Comparison of ENCODE assay signal across 8 cellular contexts in genomic region chr9:35691325-35691631, GRCh38. TPM values are rescaled to one million over a fixed set of nuclear protein-coding genes. Genes with fewer than 3 reads are reported as not detected.
DNase-seq lines count a peak whose midpoint lies in the region; ATAC-seq and TF ChIP-seq lines count a peak whose summit lies in the region.

No MANE protein-coding gene starts in this region.

- no peaks in the 10 kb centered on the region for H3K79me2 ChIP-seq in parathyroid adenoma

- no peak for TF ChIP-seq CTCF in GM06990 (IDR thresholded peaks at IDR 0.05; ENCODE audit: insufficient read depth, low read length, poor library complexity, severe bottlenecking)
- TF ChIP-seq CTCF in parathyroid adenoma (IDR thresholded peaks at IDR 0.05): no peak

- peak overlapping the region; percentile 94 for H2AFZ ChIP-seq in parathyroid adenoma

- DNase-seq in GM06990 (ENCODE audit: extremely low read depth, insufficient read length) (no peak), SJCRH30 (no peak), GF-D8 (lab: John Stamatoyannopoulos, UW) (no peak), LoVo (ENCODE audit: low spot score) (no peak), NCI-H526 treated with DMSO at 0.1 percent for 48 hours (lab: John Stamatoyannopoulos, UW) (no peak)

- H3K4me2 ChIP-seq in parathyroid adenoma (ENCODE audit: low read length): peak overlapping the region; percentile 99

- peak overlapping the region; percentile 97 for H3K27ac ChIP-seq in SJCRH30
- peak overlapping the region; percentile 69 for H3K27ac ChIP-seq in parathyroid adenoma

- H3K27me3 ChIP-seq in GM06990 (replicated peaks; ENCODE audit: control insufficient read depth, insufficient read depth, low read length) (no peaks in the 10 kb centered on the region), SJCRH30 (no peaks in the 10 kb centered on the region), parathyroid adenoma (ENCODE audit: control insufficient read depth, insufficient read depth, low read length) (no peaks in the 10 kb centered on the region)

- no peak overlapping the region for H3K9ac ChIP-seq in parathyroid adenoma

- H3K36me3 ChIP-seq in GM06990 (ENCODE audit: control insufficient read depth, insufficient read depth, low read length): peaks cover 3% of the 10 kb centered on the region
- H3K36me3 ChIP-seq in SJCRH30: peaks cover 13% of the 10 kb centered on the region
- H3K36me3 ChIP-seq in parathyroid adenoma (ENCODE audit: control insufficient read depth, insufficient read depth, low read length): no peaks in the 10 kb centered on the region

- ATAC-seq in esophagus mucosa: peak; percentile 4
- ATAC-seq in HG03521 (IDR thresholded peaks at IDR 0.05; ENCODE audit: unreplicated experiment): no peak

- no peaks in the 10 kb centered on the region for H3K9me3 ChIP-seq in SJCRH30 (replicated peaks)
- H3K9me3 ChIP-seq in parathyroid adenoma (ENCODE audit: control insufficient read depth, low read length): no peaks in the 10 kb centered on the region

- H3K4me1 ChIP-seq in SJCRH30 (peaks cover 13% of the 10 kb centered on the region), parathyroid adenoma (peaks cover 7% of the 10 kb centered on the region)

- H3K4me3 ChIP-seq in GM06990 (replicated peaks; ENCODE audit: low read depth, low read length): peak overlapping the region; percentile 71
- peak overlapping the region; percentile 98 for H3K4me3 ChIP-seq in SJCRH30
- peak overlapping the region; percentile 78 for H3K4me3 ChIP-seq in parathyroid adenoma (ENCODE audit: low read depth, low read length)

RNA-seq across cellular contexts. Expression of gene TPM2, which starts 1.6 kb away (rescaled TPM):
- total RNA-seq in SJCRH30 (2014; rRNA removed; shearing (Covaris generic)): 427 and 459 TPM in 2 replicates
- 31.2 TPM for total RNA-seq in esophagus mucosa

RNA-seq across cellular contexts. Expression of gene CA9, which starts 17.6 kb away (rescaled TPM):
- 2.5 and 3.2 TPM in 2 replicates for total RNA-seq in SJCRH30 (2014; rRNA removed; shearing (Covaris generic))
- 1.6 TPM for total RNA-seq in esophagus mucosa

RNA-seq across cellular contexts. Expression of gene ARHGEF39, which starts 26.3 kb away (rescaled TPM):
- total RNA-seq in SJCRH30 (2014; rRNA removed; shearing (Covaris generic)): 10.5 and 11.9 TPM in 2 replicates
- 2.4 TPM for total RNA-seq in esophagus mucosa

RNA-seq across cellular contexts. Expression of gene CCDC107, which starts 33.2 kb away (rescaled TPM):
- 6.1 and 6.6 TPM in 2 replicates for total RNA-seq in SJCRH30 (2014; rRNA removed; shearing (Covaris generic))
- 7.9 TPM for total RNA-seq in esophagus mucosa

RNA-seq across cellular contexts. Expression of gene RMRP, which starts 33.5 kb away (rescaled TPM):
- total RNA-seq in SJCRH30 (2014; rRNA removed; shearing (Covaris generic)): 8,654 and 17,072 TPM in 2 replicates
- 5,550 TPM for total RNA-seq in esophagus mucosa

Comparison
In these comparisons a context has a peak if more than half of its experiments do, and no peak if none do; other contexts are left out.
1. RNA of gene TPM2, which starts 1.6 kb away (total RNA-seq): 427 to 459 TPM in SJCRH30; 31.2 TPM in esophagus mucosa (single experiment); every median in the first group is over 10 times any median in the second.
2. Peak in every context shown above with its lines, with median percentiles within 50 percentile points of each other: H3K4me3 ChIP-seq.